ENCODE assay signal across 31 cellular contexts in genomic region chr13:98905199-98905598, GRCh38.
DNase-seq lines count a peak whose midpoint lies in the region; ATAC-seq and TF ChIP-seq lines count a peak whose summit lies in the region.
"Had no signal": no experiment of that assay in that cellular context is flagged by ENCODE, and none has a peak within 500 bp of the region (broad histone marks: within the 10 kb centered on the region; RNA-seq: fewer than 3 reads in every experiment).

No MANE protein-coding gene starts in this region.

- H3K27me3 ChIP-seq in CD4-positive, CD25-positive, alpha-beta regulatory T cell (ENCODE audit: control insufficient read depth, insufficient read depth, low read length): no peaks in the 10 kb centered on the region

- no peaks in the 10 kb centered on the region for H3K4me1 ChIP-seq in CD4-positive, CD25-positive, alpha-beta regulatory T cell (ENCODE audit: control insufficient read depth, insufficient read depth, low read length, poor library complexity, severe bottlenecking)
- no peaks in the 10 kb centered on the region for H3K4me1 ChIP-seq in HEK293 (ENCODE audit: control insufficient read depth, insufficient read depth, low read length)

- no peaks in the 10 kb centered on the region for H3K9me3 ChIP-seq in CD4-positive, CD25-positive, alpha-beta regulatory T cell (ENCODE audit: control insufficient read depth in 2 of 2, low read length in 2 of 2)
- no peaks in the 10 kb centered on the region for H3K9me3 ChIP-seq in HEK293 (ENCODE audit: control insufficient read depth, insufficient read depth, low read depth, low read length)
- H3K9me3 ChIP-seq: Caco-2 had no signal

- H3K36me3 ChIP-seq in CD4-positive, CD25-positive, alpha-beta regulatory T cell (ENCODE audit: control insufficient read depth, insufficient read depth, low read length): peaks cover 30% of the 10 kb centered on the region
- peaks cover 0 to 10% of the 10 kb centered on the region in 2 experiments; a peak in 2 of 3 replicates for H3K36me3 ChIP-seq in HEK293 (ENCODE audit: control insufficient read depth in 2 of 2, insufficient read depth in 1 of 2, low read length in 2 of 2)

- POLR2A ChIA-PET in HEK293 (lab: Yijun Ruan, JAX) (no interaction called here), T-cell (lab: Charles Lee) (no interaction called here)

- H3K27me3 Mint-ChIP-seq in activated CD4-positive, alpha-beta T cell treated with anti-CD3 and anti-CD28 coated beads, Interleukin-2, amount 10 ng/mL, durations not matched to agents 24 days and 14 days: no peaks in the 10 kb centered on the region
- no peaks in the 10 kb centered on the region for H3K27me3 Mint-ChIP-seq in CD4-positive, CD25-positive, alpha-beta regulatory T cell
- H3K27me3 Mint-ChIP-seq in endothelial cell (ENCODE audit: unreplicated experiment): peaks cover 11% of the 10 kb centered on the region
- H3K27me3 Mint-ChIP-seq in T-cell: no peaks in the 10 kb centered on the region
- no peaks in the 10 kb centered on the region for H3K27me3 Mint-ChIP-seq in stimulated activated naive CD8-positive, alpha-beta T cell treated with anti-CD3 and anti-CD28 coated beads, Interleukin-15, amount 100 ng/mL, for 72 hours
- H3K27me3 Mint-ChIP-seq: B cell had no signal

- peaks cover 54% of the 10 kb centered on the region for H3K36me3 Mint-ChIP-seq in activated CD4-positive, alpha-beta T cell treated with anti-CD3 and anti-CD28 coated beads, Interleukin-2, amount 10 ng/mL, durations not matched to agents 24 days and 14 days (ENCODE audit: low read depth)
- peaks cover 50% of the 10 kb centered on the region for H3K36me3 Mint-ChIP-seq in CD4-positive, CD25-positive, alpha-beta regulatory T cell
- peaks cover 55% of the 10 kb centered on the region for H3K36me3 Mint-ChIP-seq in endothelial cell (ENCODE audit: low read depth, unreplicated experiment)
- H3K36me3 Mint-ChIP-seq in T-cell: peaks cover 62% of the 10 kb centered on the region
- H3K36me3 Mint-ChIP-seq: CD14-positive monocyte had no signal

- H3K4me1 Mint-ChIP-seq in activated CD4-positive, alpha-beta T cell treated with anti-CD3 and anti-CD28 coated beads, Interleukin-2, amount 10 ng/mL, durations not matched to agents 24 days and 14 days: peaks cover 27% of the 10 kb centered on the region
- H3K4me1 Mint-ChIP-seq in CD4-positive, CD25-positive, alpha-beta regulatory T cell: peaks cover 0 to 14% (median 7%) of the 10 kb centered on the region in 4 donors
- H3K4me1 Mint-ChIP-seq in endothelial cell (ENCODE audit: unreplicated experiment): peaks cover 39% of the 10 kb centered on the region
- peaks cover 10 to 28% (median 19%) of the 10 kb centered on the region in 3 donors for H3K4me1 Mint-ChIP-seq in T-cell
- H3K4me1 Mint-ChIP-seq in stimulated activated naive CD8-positive, alpha-beta T cell treated with anti-CD3 and anti-CD28 coated beads, Interleukin-15, amount 100 ng/mL, for 72 hours: peaks cover 36% of the 10 kb centered on the region
- H3K4me1 Mint-ChIP-seq: B cell, H9 had no signal

- intact Hi-C loops in activated CD4-positive, alpha-beta T cell treated with anti-CD3 and anti-CD28 coated beads, Interleukin-2, amount 10 ng/mL, durations not matched to agents 24 days and 14 days (cut with micrococcal nuclease): no loop called here

- H3K27ac ChIP-seq in CD4-positive, CD25-positive, alpha-beta regulatory T cell (ENCODE audit: insufficient read depth, low read length, poor library complexity, severe bottlenecking): no peak overlapping the region
- H3K27ac ChIP-seq in HEK293 (ENCODE audit: extremely low read depth, low read depth, low read length): no peak overlapping the region
- H3K27ac ChIP-seq: 22Rv1, GM23248, RWPE1 had no signal

- DNase-seq in activated CD4-positive, alpha-beta T cell treated with anti-CD3 and anti-CD28 coated beads, Interleukin-2, amount 10 ng/mL, durations not matched to agents 24 days and 14 days: no peak
- no peak for DNase-seq in activated CD4-positive, alpha-beta T cell treated with anti-CD3 and anti-CD28 coated beads for 1 hour
- DNase-seq in CD4-positive, CD25-positive, alpha-beta regulatory T cell: no peak
- DNase-seq in endothelial cell (ENCODE audit: low spot score) (no peak), T-cell (no peak), NCI-H2171 (lab: John Stamatoyannopoulos, UW) (no peak)
- DNase-seq in stimulated activated naive CD8-positive, alpha-beta T cell treated with anti-CD3 and anti-CD28 coated beads, Interleukin-15, amount 100 ng/mL, for 72 hours: no peak
- DNase-seq: Caco-2, DMS 273 treated with DMSO at 0.1 percent for 48 hours, DMS79, EL, GF-D8, GM23248, H9, HFFc6, Karpas-422, NCI-H1092, NCI-H1417 treated with DMSO at 0.1 percent for 48 hours, NCI-H1694 treated with DMSO at 0.1 percent for 48 hours, NCI-H2081, NCI-H226, NCI-H510A, NCI-H69, SHP77 had no signal

- H3K4me3 ChIP-seq in CD4-positive, CD25-positive, alpha-beta regulatory T cell (ENCODE audit: low read depth, low read length): no peak overlapping the region
- no peak overlapping the region for H3K4me3 ChIP-seq in HEK293 (ENCODE audit: low read depth, low read length)
- H3K4me3 ChIP-seq: GM23248 had no signal

- CTCF ChIA-PET in HEK293 (lab: Yijun Ruan, JAX) (no interaction called here), T-cell (lab: Charles Lee) (interaction anchor here in 1 of 2 donors (1.6 kb wide), 1 partner anchor 10 kb away, joined by 4 read pairs; no protein-coding TSS in a partner anchor)

- no peak for TF ChIP-seq CTCF in HEK293 (tag by site-specific recombination; IDR thresholded peaks at IDR 0.05)
- TF ChIP-seq CTCF in endothelial cell (IDR thresholded peaks at IDR 0.05; ENCODE audit: unreplicated experiment): no peak

- ATAC-seq in CD4-positive, CD25-positive, alpha-beta regulatory T cell (ENCODE audit: low read depth in 2 of 2): no peak
- ATAC-seq in T-cell (replicated peaks in 1 of 4): no peak
- no peak for ATAC-seq in stimulated activated naive CD8-positive, alpha-beta T cell treated with anti-CD3 and anti-CD28 coated beads, Interleukin-15, amount 100 ng/mL, for 72 hours
- ATAC-seq: HepG2, Panc1 had no signal

- H3K9me3 Mint-ChIP-seq in activated CD4-positive, alpha-beta T cell treated with anti-CD3 and anti-CD28 coated beads, Interleukin-2, amount 10 ng/mL, durations not matched to agents 24 days and 14 days: peaks cover 6% of the 10 kb centered on the region
- peaks cover 0 to 2% (median 0%) of the 10 kb centered on the region in 7 donors for H3K9me3 Mint-ChIP-seq in CD4-positive, CD25-positive, alpha-beta regulatory T cell
- H3K9me3 Mint-ChIP-seq in endothelial cell (ENCODE audit: unreplicated experiment) (no peaks in the 10 kb centered on the region), T-cell (no peaks in the 10 kb centered on the region)
- no peaks in the 10 kb centered on the region for H3K9me3 Mint-ChIP-seq in stimulated activated naive CD8-positive, alpha-beta T cell treated with anti-CD3 and anti-CD28 coated beads, Interleukin-15, amount 100 ng/mL, for 72 hours
- H3K9me3 Mint-ChIP-seq: H9, HFFc6 had no signal

- H3K4me3 Mint-ChIP-seq in activated CD4-positive, alpha-beta T cell treated with anti-CD3 and anti-CD28 coated beads, Interleukin-2, amount 10 ng/mL, durations not matched to agents 24 days and 14 days: no peak overlapping the region
- H3K4me3 Mint-ChIP-seq in CD4-positive, CD25-positive, alpha-beta regulatory T cell: no peak overlapping the region
- H3K4me3 Mint-ChIP-seq in endothelial cell (ENCODE audit: unreplicated experiment) (peak overlapping the region; percentile 20), T-cell (no peak overlapping the region)
- H3K4me3 Mint-ChIP-seq in stimulated activated naive CD8-positive, alpha-beta T cell treated with anti-CD3 and anti-CD28 coated beads, Interleukin-15, amount 100 ng/mL, for 72 hours: no peak overlapping the region
- H3K4me3 Mint-ChIP-seq: B cell, CD14-positive monocyte, H9, HFFc6 had no signal

- peak overlapping the region; percentile 22 for H3K27ac Mint-ChIP-seq in activated CD4-positive, alpha-beta T cell treated with anti-CD3 and anti-CD28 coated beads, Interleukin-2, amount 10 ng/mL, durations not matched to agents 24 days and 14 days
- peak overlapping the region in 2 of 3 donors; percentile 6 to 94 for H3K27ac Mint-ChIP-seq in CD4-positive, CD25-positive, alpha-beta regulatory T cell
- H3K27ac Mint-ChIP-seq in endothelial cell (ENCODE audit: unreplicated experiment): no peak overlapping the region
- peak overlapping the region in 1 of 2 donors; percentile 40 for H3K27ac Mint-ChIP-seq in T-cell
- peak overlapping the region in 1 of 2 donors; percentile 34 for H3K27ac Mint-ChIP-seq in stimulated activated naive CD8-positive, alpha-beta T cell treated with anti-CD3 and anti-CD28 coated beads, Interleukin-15, amount 100 ng/mL, for 72 hours
- H3K27ac Mint-ChIP-seq: B cell, CD14-positive monocyte, H9, HFFc6 had no signal

TF ChIP-seq in HEK293, 187 proteins besides CTCF, POLR2A, EP300 and RAD21:
- TF ChIP-seq SP7 (tag by site-specific recombination; IDR thresholded peaks at IDR 0.05): no peak
- TF ChIP-seq SCRT2 (tag by site-specific recombination; IDR thresholded peaks at IDR 0.05): peak; percentile 76
- 0 out of 2 replicates have a peak, but pooled peaks have one; percentile 17 for TF ChIP-seq SCRT1 (tag by site-specific recombination; IDR thresholded peaks at IDR 0.05; ENCODE audit: borderline replicate concordance)
